Comparison of ENCODE assay signal across 1 cellular context in the genomic region with DNA sequence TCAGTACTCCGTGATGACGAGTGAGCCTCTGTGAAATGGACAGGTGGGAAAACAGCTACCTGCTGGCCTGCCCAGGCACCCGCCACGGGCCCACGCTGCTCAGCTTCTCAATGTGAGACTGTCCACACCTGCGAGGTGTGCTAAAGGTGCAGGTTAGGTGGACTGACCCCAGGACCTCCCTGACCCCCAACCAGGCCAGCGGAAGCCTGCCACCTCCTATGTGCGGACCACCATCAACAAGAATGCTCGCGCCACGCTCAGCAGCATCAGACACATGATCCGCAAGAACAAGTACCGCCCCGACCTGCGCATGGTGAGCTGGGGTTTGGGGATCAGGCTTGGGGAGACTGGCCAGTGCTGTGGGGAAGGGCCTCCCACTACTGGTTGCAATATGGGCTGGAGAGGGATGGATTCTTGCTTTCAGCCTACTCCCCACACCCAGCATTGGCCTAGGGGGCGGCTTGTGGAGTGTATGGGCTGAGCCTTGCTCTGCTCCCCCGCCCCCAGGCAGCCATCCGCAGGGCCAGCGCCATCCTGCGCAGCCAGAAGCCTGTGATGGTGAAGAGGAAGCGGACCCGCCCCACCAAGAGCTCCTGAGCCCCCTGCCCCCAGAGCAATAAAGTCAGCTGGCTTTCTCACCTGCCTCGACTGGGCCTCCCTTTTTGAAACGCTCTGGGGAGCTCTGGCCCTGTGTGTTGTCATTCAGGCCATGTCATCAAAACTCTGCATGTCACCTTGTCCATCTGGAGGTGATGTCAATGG.
TF ChIP-seq lines count a peak whose summit lies in the region.

No MANE protein-coding gene starts in this region.

TF ChIP-seq in GM23338, 12 proteins besides CTCF, POLR2A, EP300 and RAD21 (continued from another document):
- TF ChIP-seq, protein P1, sequence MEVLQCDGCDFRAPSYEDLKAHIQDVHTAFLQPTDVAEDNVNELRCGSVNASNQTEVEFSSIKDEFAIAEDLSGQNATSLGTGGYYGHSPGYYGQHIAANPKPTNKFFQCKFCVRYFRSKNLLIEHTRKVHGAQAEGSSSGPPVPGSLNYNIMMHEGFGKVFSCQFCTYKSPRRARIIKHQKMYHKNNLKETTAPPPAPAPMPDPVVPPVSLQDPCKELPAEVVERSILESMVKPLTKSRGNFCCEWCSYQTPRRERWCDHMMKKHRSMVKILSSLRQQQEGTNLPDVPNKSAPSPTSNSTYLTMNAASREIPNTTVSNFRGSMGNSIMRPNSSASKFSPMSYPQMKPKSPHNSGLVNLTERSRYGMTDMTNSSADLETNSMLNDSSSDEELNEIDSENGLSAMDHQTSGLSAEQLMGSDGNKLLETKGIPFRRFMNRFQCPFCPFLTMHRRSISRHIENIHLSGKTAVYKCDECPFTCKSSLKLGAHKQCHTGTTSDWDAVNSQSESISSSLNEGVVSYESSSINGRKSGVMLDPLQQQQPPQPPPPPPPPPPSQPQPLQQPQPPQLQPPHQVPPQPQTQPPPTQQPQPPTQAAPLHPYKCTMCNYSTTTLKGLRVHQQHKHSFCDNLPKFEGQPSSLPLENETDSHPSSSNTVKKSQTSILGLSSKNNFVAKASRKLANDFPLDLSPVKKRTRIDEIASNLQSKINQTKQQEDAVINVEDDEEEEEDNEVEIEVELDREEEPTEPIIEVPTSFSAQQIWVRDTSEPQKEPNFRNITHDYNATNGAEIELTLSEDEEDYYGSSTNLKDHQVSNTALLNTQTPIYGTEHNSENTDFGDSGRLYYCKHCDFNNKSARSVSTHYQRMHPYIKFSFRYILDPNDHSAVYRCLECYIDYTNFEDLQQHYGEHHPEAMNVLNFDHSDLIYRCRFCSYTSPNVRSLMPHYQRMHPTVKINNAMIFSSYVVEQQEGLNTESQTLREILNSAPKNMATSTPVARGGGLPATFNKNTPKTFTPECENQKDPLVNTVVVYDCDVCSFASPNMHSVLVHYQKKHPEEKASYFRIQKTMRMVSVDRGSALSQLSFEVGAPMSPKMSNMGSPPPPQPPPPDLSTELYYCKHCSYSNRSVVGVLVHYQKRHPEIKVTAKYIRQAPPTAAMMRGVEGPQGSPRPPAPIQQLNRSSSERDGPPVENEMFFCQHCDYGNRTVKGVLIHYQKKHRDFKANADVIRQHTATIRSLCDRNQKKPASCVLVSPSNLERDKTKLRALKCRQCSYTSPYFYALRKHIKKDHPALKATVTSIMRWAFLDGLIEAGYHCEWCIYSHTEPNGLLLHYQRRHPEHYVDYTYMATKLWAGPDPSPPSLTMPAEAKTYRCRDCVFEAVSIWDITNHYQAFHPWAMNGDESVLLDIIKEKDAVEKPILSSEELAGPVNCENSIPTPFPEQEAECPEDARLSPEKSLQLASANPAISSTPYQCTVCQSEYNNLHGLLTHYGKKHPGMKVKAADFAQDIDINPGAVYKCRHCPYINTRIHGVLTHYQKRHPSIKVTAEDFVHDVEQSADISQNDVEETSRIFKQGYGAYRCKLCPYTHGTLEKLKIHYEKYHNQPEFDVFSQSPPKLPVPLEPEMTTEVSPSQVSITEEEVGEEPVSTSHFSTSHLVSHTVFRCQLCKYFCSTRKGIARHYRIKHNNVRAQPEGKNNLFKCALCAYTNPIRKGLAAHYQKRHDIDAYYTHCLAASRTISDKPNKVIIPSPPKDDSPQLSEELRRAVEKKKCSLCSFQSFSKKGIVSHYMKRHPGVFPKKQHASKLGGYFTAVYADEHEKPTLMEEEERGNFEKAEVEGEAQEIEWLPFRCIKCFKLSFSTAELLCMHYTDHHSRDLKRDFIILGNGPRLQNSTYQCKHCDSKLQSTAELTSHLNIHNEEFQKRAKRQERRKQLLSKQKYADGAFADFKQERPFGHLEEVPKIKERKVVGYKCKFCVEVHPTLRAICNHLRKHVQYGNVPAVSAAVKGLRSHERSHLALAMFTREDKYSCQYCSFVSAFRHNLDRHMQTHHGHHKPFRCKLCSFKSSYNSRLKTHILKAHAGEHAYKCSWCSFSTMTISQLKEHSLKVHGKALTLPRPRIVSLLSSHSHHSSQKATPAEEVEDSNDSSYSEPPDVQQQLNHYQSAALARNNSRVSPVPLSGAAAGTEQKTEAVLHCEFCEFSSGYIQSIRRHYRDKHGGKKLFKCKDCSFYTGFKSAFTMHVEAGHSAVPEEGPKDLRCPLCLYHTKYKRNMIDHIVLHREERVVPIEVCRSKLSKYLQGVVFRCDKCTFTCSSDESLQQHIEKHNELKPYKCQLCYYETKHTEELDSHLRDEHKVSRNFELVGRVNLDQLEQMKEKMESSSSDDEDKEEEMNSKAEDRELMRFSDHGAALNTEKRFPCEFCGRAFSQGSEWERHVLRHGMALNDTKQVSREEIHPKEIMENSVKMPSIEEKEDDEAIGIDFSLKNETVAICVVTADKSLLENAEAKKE (CRISPR knock-in tag; IDR thresholded peaks at IDR 0.05), result no peak
- TF ChIP-seq REST (IDR thresholded peaks at IDR 0.05; ENCODE audit: unreplicated experiment), result no peak
- no peak for TF ChIP-seq STAT1 (IDR thresholded peaks at IDR 0.05; ENCODE audit: unreplicated experiment)
